Comparison of ENCODE assay signal across 8 cellular contexts in the genomic region with DNA sequence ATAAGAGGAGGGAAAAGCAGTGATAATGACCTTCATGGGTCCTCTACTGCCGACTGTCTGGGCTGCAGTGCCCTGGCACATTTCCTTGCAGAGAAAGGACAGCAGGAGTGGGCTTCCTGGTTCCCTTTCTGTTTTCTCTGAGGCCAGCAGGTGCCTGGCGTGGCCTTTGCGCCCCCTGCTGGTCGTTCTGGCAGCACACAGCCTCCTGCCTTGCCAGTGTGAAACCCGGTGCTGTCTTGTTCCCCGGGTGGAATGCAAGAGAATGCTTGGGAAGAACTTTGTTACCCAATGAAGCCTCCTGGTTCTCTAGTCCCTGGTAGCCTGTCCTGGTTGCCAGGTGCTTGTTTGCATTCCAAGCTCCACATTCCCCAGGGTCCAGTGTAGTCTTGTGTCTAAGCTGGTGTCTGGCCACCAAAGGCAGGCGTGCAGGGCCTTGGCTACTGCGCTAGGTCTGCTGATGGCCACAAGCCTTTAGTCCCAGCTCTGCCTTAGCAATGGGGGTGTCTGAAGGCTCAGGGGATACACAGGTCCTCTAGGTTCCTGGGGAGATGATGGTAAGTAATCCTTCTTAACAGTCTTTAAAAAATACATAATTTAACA.
DNase-seq lines count a peak whose midpoint lies in the region; ATAC-seq and TF ChIP-seq lines count a peak whose summit lies in the region.

No MANE protein-coding gene starts in this region.

- TF ChIP-seq EP300 in ovary (IDR thresholded peaks at IDR 0.05): no peak
- no peak for TF ChIP-seq EP300 in transverse colon (IDR thresholded peaks at IDR 0.05; ENCODE audit: low read depth)

- no peak for TF ChIP-seq POLR2A in ovary (IDR thresholded peaks at IDR 0.05)
- TF ChIP-seq POLR2A in transverse colon (IDR thresholded peaks at IDR 0.05): no peak

- no peak overlapping the region for H3K27ac Mint-ChIP-seq in activated T-cell treated with anti-CD3 and anti-CD28 coated beads, Interleukin-2, amount 50 U/mL, for 72 hours

- no peak overlapping the region for H3K27ac ChIP-seq in PC-3 (ENCODE audit: low read length)
- no peak overlapping the region for H3K27ac ChIP-seq in foreskin keratinocyte
- no peak overlapping the region for H3K27ac ChIP-seq in ovary
- no peak overlapping the region for H3K27ac ChIP-seq in transverse colon

- no peaks in the 10 kb centered on the region for H3K36me3 Mint-ChIP-seq in activated T-cell treated with anti-CD3 and anti-CD28 coated beads, Interleukin-2, amount 50 U/mL, for 72 hours (ENCODE audit: insufficient read depth in 2 of 2)

- DNase-seq in C1 segment of cervical spinal cord (lab: John Stamatoyannopoulos, UW) (peak in 11 of 14 donors; percentile 0 to 59 (median 20)), PC-3 (peak; percentile 78), foreskin keratinocyte (peak in 1 of 2 donors; percentile 6), ovary (peak in 4 of 5 donors; percentile 15 to 34 (median 22)), transverse colon (peak; percentile 62)
- DNase-seq in activated T-cell treated with anti-CD3 and anti-CD28 coated beads, Interleukin-2, amount 50 U/mL, for 72 hours: peak; percentile 48 to 75

- no peaks in the 10 kb centered on the region for H3K27me3 Mint-ChIP-seq in activated T-cell treated with anti-CD3 and anti-CD28 coated beads, Interleukin-2, amount 50 U/mL, for 72 hours (ENCODE audit: low read depth)

- TF ChIP-seq CTCF in PC-3 (conservative IDR thresholded peaks at IDR 0.05; ENCODE audit: low read depth, low read length): peak; percentile 98
- peak; percentile 40 for TF ChIP-seq CTCF in foreskin keratinocyte (conservative IDR thresholded peaks at IDR 0.05)
- peak in 1 of 3 donors; percentile 20 for TF ChIP-seq CTCF in ovary (IDR thresholded peaks at IDR 0.05)
- TF ChIP-seq CTCF in transverse colon (IDR thresholded peaks at IDR 0.05): peak; percentile 78 to 91 (median 90)

- no peak overlapping the region for H3K4me3 Mint-ChIP-seq in activated T-cell treated with anti-CD3 and anti-CD28 coated beads, Interleukin-2, amount 50 U/mL, for 72 hours

- intact Hi-C loops in PC-3 (cut with micrococcal nuclease): loop anchor here (1.0 to 5.0 kb wide), 3 partner anchors 90 to 1692 kb away; no protein-coding TSS in a partner anchor
- intact Hi-C loops in ovary (cut with DNase I): loop anchor here in 1 of 4 donors (10.0 kb wide), 1 partner anchor 1700 kb away; no protein-coding TSS in a partner anchor
- intact Hi-C loops in transverse colon (cut with DNase I; ENCODE audit: low total_unique reads): loop anchor here (10.0 kb wide), 1 partner anchor 1690 kb away; a partner anchor contains a TSS

- POLR2A ChIA-PET in PC-3 (lab: Charles Lee; ENCODE audit: unreplicated experiment): no interaction called here

- ATAC-seq in GM19035 (IDR thresholded peaks at IDR 0.05; ENCODE audit: unreplicated experiment) (peak; percentile 82), HG03520 (IDR thresholded peaks at IDR 0.05; ENCODE audit: unreplicated experiment) (peak; percentile 88), PC-3 (peak; percentile 98), foreskin keratinocyte (no peak)
- peak; percentile 37 to 73 for ATAC-seq in activated T-cell treated with anti-CD3 and anti-CD28 coated beads, Interleukin-2, amount 50 U/mL, for 72 hours (replicated peaks in 1 of 2)

- H3K36me3 ChIP-seq in PC-3 (ENCODE audit: low read depth, low read length): no peaks in the 10 kb centered on the region
- no peaks in the 10 kb centered on the region for H3K36me3 ChIP-seq in ovary
- H3K36me3 ChIP-seq in transverse colon: no peaks in the 10 kb centered on the region

- no TSS peak for BruUV-seq in PC-3 (replicated peaks; lab: Mats Ljungman, UMichigan)

- H2AFZ ChIP-seq in PC-3 (ENCODE audit: low read length): no peak overlapping the region

- CTCF ChIA-PET in PC-3 (lab: Charles Lee): no interaction called here

- no peak overlapping the region for H3K9ac ChIP-seq in PC-3 (ENCODE audit: low read length)

- H3K27me3 ChIP-seq in PC-3 (ENCODE audit: low read length) (peaks cover 80% of the 10 kb centered on the region), foreskin keratinocyte (no peaks in the 10 kb centered on the region), ovary (no peaks in the 10 kb centered on the region), transverse colon (no peaks in the 10 kb centered on the region)

- in situ Hi-C loops in transverse colon (cut with MboI; ENCODE audit: low pct_ligation_motif_present in 1 of 4, low pct_unique_long_range_greater_than_20kb in 1 of 4, low sequenced_read_pairs in 3 of 4): no loop called here

- H3K79me2 ChIP-seq in PC-3 (ENCODE audit: low read length): no peaks in the 10 kb centered on the region

- no peaks in the 10 kb centered on the region for H3K4me1 ChIP-seq in PC-3 (ENCODE audit: insufficient read depth, low read length)
- H3K4me1 ChIP-seq in foreskin keratinocyte: no peaks in the 10 kb centered on the region
- H3K4me1 ChIP-seq in ovary (ENCODE audit: insufficient read depth): no peaks in the 10 kb centered on the region
- H3K4me1 ChIP-seq in transverse colon: no peaks in the 10 kb centered on the region

- no peaks in the 10 kb centered on the region for H3F3A ChIP-seq in PC-3 (ENCODE audit: low read length, unreplicated experiment)

- H3K4me3 ChIP-seq in PC-3 (ENCODE audit: low read length) (no peak overlapping the region), ovary (no peak overlapping the region), transverse colon (no peak overlapping the region)

- no peaks in the 10 kb centered on the region for H3K9me3 Mint-ChIP-seq in activated T-cell treated with anti-CD3 and anti-CD28 coated beads, Interleukin-2, amount 50 U/mL, for 72 hours

- H4K20me1 ChIP-seq in PC-3 (ENCODE audit: low read length): no peaks in the 10 kb centered on the region

- WGBS in ovary, 3 donors: 24 to 28% (median 26%) methylated on average over 8 of the region's 8 CpGs
- 0 to 25% methylated on average over 2 to 8 of the region's 8 CpGs for WGBS in transverse colon (ENCODE audit: low coverage in 1 of 2), 2 donors

- H3K4me2 ChIP-seq in PC-3 (ENCODE audit: low read length): no peak overlapping the region

- no peaks in the 10 kb centered on the region for H3K4me1 Mint-ChIP-seq in activated T-cell treated with anti-CD3 and anti-CD28 coated beads, Interleukin-2, amount 50 U/mL, for 72 hours (ENCODE audit: low read depth)

- H3K9me3 ChIP-seq in PC-3 (ENCODE audit: low read length): no peaks in the 10 kb centered on the region
- H3K9me3 ChIP-seq in ovary: no peaks in the 10 kb centered on the region
- H3K9me3 ChIP-seq in transverse colon: no peaks in the 10 kb centered on the region

- no peaks in the 10 kb centered on the region for H3K9me2 ChIP-seq in PC-3 (replicated peaks; ENCODE audit: low read length)
